Comparison of ENCODE assay signal across 24 cellular contexts in the genomic region with DNA sequence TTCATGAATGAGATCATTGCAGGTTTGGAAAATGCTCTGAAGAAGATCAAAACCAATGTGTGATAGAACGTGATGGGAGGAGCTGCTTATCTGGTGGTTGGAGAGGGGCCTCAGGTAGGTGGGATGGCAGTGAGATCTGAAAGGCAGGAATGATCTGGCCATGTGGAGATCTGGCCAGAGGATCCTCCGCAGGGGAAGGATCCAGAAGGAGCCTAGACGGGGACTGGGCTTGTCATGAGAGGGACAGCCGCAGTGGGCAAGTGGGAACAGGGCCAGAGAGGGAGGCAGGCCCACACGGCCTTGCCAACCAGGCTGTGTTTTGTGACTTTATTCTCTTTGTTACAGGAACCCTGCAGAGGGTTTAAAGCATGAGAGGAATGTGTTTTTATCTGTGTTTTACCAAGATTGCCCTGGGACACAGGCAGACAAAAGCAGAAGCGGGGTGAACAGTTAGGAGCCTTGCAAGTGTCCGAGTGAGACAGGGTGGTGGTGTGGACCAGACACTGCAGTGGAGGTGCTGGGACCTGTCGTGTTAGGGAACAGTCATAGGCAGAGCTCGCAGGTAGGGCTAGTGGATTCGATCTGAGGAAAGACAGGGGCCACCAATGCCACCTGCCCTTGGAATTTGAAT.
"Had no signal": no experiment of that assay in that cellular context is flagged by ENCODE, and none has a peak within 500 bp of the region (broad histone marks: within the 10 kb centered on the region; RNA-seq: fewer than 3 reads in every experiment).

No MANE protein-coding gene starts in this region.

- DNase-seq: activated CD4-positive, alpha-beta T cell treated with anti-CD3 and anti-CD28 coated beads, Interleukin-2, amount 50 U/mL, for 1 hour; activated CD8-positive, alpha-beta T cell treated with anti-CD3 and anti-CD28 coated beads for 36 hours; activated gamma-delta T cell treated with Interleukin-2 at 50 U/mL for 16 hours; activated naive CD4-positive, alpha-beta T cell treated with anti-CD3 and anti-CD28 coated beads, Interleukin-2, amount 50 U/mL, for 16 hours; activated T-cell treated with anti-CD3 and anti-CD28 coated beads, Interleukin-2, amount 50 U/mL, for 4 hours; amniotic stem cell; central memory CD4-positive, alpha-beta T cell; left ventricle myocardium inferior; naive B cell; posterior cingulate gyrus; right lobe of liver; stimulated activated CD4-positive, alpha-beta T cell treated with anti-CD3 and anti-CD28 coated beads, Interleukin-2, amount 100 ng/mL, for 48 hours; T-helper 2 cell; uterus had no signal

- H3K4me1 Mint-ChIP-seq: activated T-helper 17 cell treated with anti-CD3 and anti-CD28 coated beads, Interleukin-2, amount 50 U/mL, for 72 hours; naive B cell had no signal

- H3K9me3 Mint-ChIP-seq: activated CD8-positive, alpha-beta T cell treated with anti-CD3 and anti-CD28 coated beads for 36 hours; activated T-cell treated with anti-CD3 and anti-CD28 coated beads, Interleukin-2, amount 50 U/mL, for 4 hours; activated T-helper 17 cell treated with anti-CD3 and anti-CD28 coated beads, Interleukin-2, amount 50 U/mL, for 72 hours; naive B cell; stimulated activated naive CD8-positive, alpha-beta T cell treated with anti-CD3 and anti-CD28 coated beads, Interleukin-15, Interleukin-2, amounts not matched to agents 100 ng/mL and 50 ng/mL, for 24 hours; type B pancreatic cell had no signal

- H3K36me3 ChIP-seq: breast epithelium, left ventricle myocardium inferior, right lobe of liver, thoracic aorta, uterus had no signal

- H3K27me3 ChIP-seq: breast epithelium, right lobe of liver, uterus had no signal

- H3K9me3 ChIP-seq: breast epithelium, left ventricle myocardium inferior, right lobe of liver, thoracic aorta, uterus had no signal

- H3K27ac Mint-ChIP-seq: activated CD8-positive, alpha-beta T cell treated with anti-CD3 and anti-CD28 coated beads for 36 hours; activated T-helper 17 cell treated with anti-CD3 and anti-CD28 coated beads, Interleukin-2, amount 50 U/mL, for 72 hours; stimulated activated naive CD8-positive, alpha-beta T cell treated with anti-CD3 and anti-CD28 coated beads, Interleukin-15, Interleukin-2, amounts not matched to agents 100 ng/mL and 50 ng/mL, for 24 hours; type B pancreatic cell had no signal

- H3K36me3 Mint-ChIP-seq: naive B cell, type B pancreatic cell had no signal

- H3K4me1 ChIP-seq: breast epithelium, right lobe of liver, uterus had no signal

- H3K4me3 ChIP-seq: breast epithelium, left ventricle myocardium inferior, lung, right lobe of liver, thoracic aorta, uterus had no signal

- H3K27ac ChIP-seq: breast epithelium, epithelial cell of prostate, right lobe of liver, thoracic aorta, uterus had no signal

- FAIRE-seq: endometrium, frontal cortex, islet of Langerhans had no signal

- H3K4me3 Mint-ChIP-seq: activated CD8-positive, alpha-beta T cell treated with anti-CD3 and anti-CD28 coated beads for 36 hours; activated T-cell treated with anti-CD3 and anti-CD28 coated beads, Interleukin-2, amount 50 U/mL, for 4 hours; activated T-helper 17 cell treated with anti-CD3 and anti-CD28 coated beads, Interleukin-2, amount 50 U/mL, for 72 hours; naive B cell; stimulated activated naive CD8-positive, alpha-beta T cell treated with anti-CD3 and anti-CD28 coated beads, Interleukin-15, Interleukin-2, amounts not matched to agents 100 ng/mL and 50 ng/mL, for 24 hours; type B pancreatic cell had no signal
